ENCODE assay signal across 8 cellular contexts in the genomic region with DNA sequence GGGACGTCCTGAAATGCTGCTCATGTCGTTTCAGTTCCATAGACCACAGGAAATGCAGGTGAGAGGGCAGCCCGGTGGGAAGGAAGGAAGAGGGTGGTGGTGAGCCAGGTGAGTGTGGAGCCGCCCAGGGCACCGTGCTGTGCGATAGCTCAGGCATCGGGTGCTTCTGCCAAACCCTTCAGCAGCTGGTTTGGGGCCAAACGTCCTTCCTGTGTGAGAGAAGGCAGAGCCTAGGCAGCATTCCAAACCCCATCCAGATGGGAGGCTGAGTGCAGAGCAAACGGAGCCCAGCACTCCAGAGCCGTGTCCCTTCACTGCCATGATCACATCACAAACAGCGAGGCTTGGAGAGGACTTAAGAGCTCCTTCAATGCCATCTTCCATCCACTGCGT.
DNase-seq lines count a peak whose midpoint lies in the region; ATAC-seq, FAIRE-seq and TF ChIP-seq lines count a peak whose summit lies in the region.
"Not testable (repeated sequence)": the region's sequence is repeated elsewhere in the genome, so short reads cannot be mapped to it uniquely, and the experiment has no call there.

No MANE protein-coding gene starts in this region.

- peaks cover 11% of the 10 kb centered on the region for H3K27me3 Mint-ChIP-seq in activated T-cell treated with anti-CD3 and anti-CD28 coated beads, Interleukin-2, amount 50 U/mL, for 4 hours (ENCODE audit: low read depth)
- H3K27me3 Mint-ChIP-seq in effector memory CD8-positive, alpha-beta T cell, result peaks cover 14 to 19% of the 10 kb centered on the region in 2 donors

- intact Hi-C loops in pancreas (cut with DNase I), result not testable (repeated sequence)

- not testable (repeated sequence) for H3K9me3 Mint-ChIP-seq in activated T-cell treated with anti-CD3 and anti-CD28 coated beads, Interleukin-2, amount 50 U/mL, for 4 hours; effector memory CD8-positive, alpha-beta T cell

- not testable (repeated sequence) for H3K27ac ChIP-seq in pancreas

- not testable (repeated sequence) for H3K9me3 ChIP-seq in pancreas

- H3K4me3 ChIP-seq in AG09309 (ENCODE audit: control insufficient read depth, low read depth, low read length); pancreas: not testable (repeated sequence)

- 4 to 7% methylated on average over 9 to 11 of the region's 12 CpGs for WGBS in pancreas, 2 donors

- ATAC-seq in activated T-cell treated with anti-CD3 and anti-CD28 coated beads, Interleukin-2, amount 50 U/mL, for 4 hours, result peak in 1 of 2 donors; percentile 32
- peak; percentile 66 for ATAC-seq in effector memory CD8-positive, alpha-beta T cell (replicated peaks)
- ATAC-seq in pancreas, result peak; percentile 84 to 90 (median 87)

- H3K27ac Mint-ChIP-seq in effector memory CD8-positive, alpha-beta T cell, result peak overlapping the region in 1 of 2 donors; percentile 62

- not testable (repeated sequence) for TF ChIP-seq CTCF in AG09309 (IDR thresholded peaks at IDR 0.05; ENCODE audit: control insufficient read depth, insufficient read depth, low read depth, low read length, missing control alignments); pancreas (IDR thresholded peaks at IDR 0.05)

- DNase-seq in AG09309 (ENCODE audit: low read depth), result peak; percentile 5
- DNase-seq in ELR (ENCODE audit: low read depth), result peak; percentile 5
- peak; percentile 3 for DNase-seq in NCI-H146 (lab: John Stamatoyannopoulos, UW)
- peak; percentile 83 for DNase-seq in NCI-H69 (lab: John Stamatoyannopoulos, UW)
- not testable (repeated sequence) for DNase-seq in activated T-cell treated with anti-CD3 and anti-CD28 coated beads, Interleukin-2, amount 50 U/mL, for 4 hours; effector memory CD8-positive, alpha-beta T cell
- peak; percentile 25 for DNase-seq in hepatic stellate cell (ENCODE audit: low spot score)
- DNase-seq in pancreas, result peak; percentile 53 to 84 (median 72)

- H3K27me3 ChIP-seq in pancreas, result not testable (repeated sequence)

- not testable (repeated sequence) for H3K4me1 ChIP-seq in pancreas

- H3K36me3 Mint-ChIP-seq in activated T-cell treated with anti-CD3 and anti-CD28 coated beads, Interleukin-2, amount 50 U/mL, for 4 hours (ENCODE audit: insufficient read depth), result not testable (repeated sequence)
- H3K36me3 Mint-ChIP-seq in effector memory CD8-positive, alpha-beta T cell (ENCODE audit: insufficient read depth), result peaks cover 13% of the 10 kb centered on the region

- H3K4me3 Mint-ChIP-seq in activated T-cell treated with anti-CD3 and anti-CD28 coated beads, Interleukin-2, amount 50 U/mL, for 4 hours, result peak overlapping the region; percentile 54
- peak overlapping the region in 1 of 2 donors; percentile 63 for H3K4me3 Mint-ChIP-seq in effector memory CD8-positive, alpha-beta T cell

- not testable (repeated sequence) for H3K36me3 ChIP-seq in pancreas

- H3K4me1 Mint-ChIP-seq in activated T-cell treated with anti-CD3 and anti-CD28 coated beads, Interleukin-2, amount 50 U/mL, for 4 hours (ENCODE audit: low read depth), result peaks cover 10% of the 10 kb centered on the region
- not testable (repeated sequence) for H3K4me1 Mint-ChIP-seq in effector memory CD8-positive, alpha-beta T cell (ENCODE audit: low read depth in 2 of 2)

- FAIRE-seq in pancreas (lab: Jason Lieb, UNC), result not testable (repeated sequence)
